ENCODE assay signal across 23 cellular contexts in the genomic region with DNA sequence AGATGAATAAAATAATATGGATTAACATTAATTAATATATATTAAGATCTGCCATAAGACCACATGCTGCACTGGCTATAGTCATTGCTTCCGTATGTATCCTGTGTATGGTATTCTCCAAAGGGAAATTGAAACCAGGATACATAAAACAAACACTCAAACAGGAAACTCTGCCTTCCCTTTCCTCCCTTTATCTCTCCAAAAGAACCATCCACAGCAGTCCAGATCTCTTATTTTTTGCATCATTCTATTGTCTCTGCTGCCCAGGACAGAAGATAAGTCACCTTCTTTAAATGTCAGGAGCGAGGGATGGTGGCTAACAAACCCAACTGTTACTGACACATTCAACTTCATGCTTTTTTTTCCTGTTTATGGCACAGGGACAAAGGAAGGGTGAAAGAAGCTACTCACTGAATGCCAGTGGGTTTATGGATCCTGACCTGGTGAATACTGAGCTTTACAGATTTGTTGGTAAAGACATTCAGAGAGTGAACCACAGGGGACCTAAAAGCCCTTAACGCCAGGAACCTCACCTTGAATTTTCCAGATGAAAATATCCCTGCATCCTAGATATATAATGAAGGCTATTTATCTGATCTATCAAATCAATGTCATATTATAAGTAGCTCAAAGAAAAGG.
"Had no signal": no experiment of that assay in that cellular context is flagged by ENCODE, and none has a peak within 500 bp of the region (broad histone marks: within the 10 kb centered on the region; RNA-seq: fewer than 3 reads in every experiment).

No MANE protein-coding gene starts in this region.

- H3K36me3 Mint-ChIP-seq: activated CD4-positive, alpha-beta memory T cell treated with anti-CD3 and anti-CD28 coated beads for 36 hours; activated CD8-positive, alpha-beta memory T cell treated with anti-CD3 and anti-CD28 coated beads, Interleukin-2, amount 10 ng/mL, durations not matched to agents 7 days and 5 days; activated naive CD4-positive, alpha-beta T cell treated with anti-CD3 and anti-CD28 coated beads, Interleukin-2, amount 10 ng/mL, durations not matched to agents 7 days and 5 days; naive thymus-derived CD4-positive, alpha-beta T cell; stimulated activated effector memory CD8-positive, alpha-beta T cell treated with anti-CD3 and anti-CD28 coated beads, Interleukin-12 subunit alpha, Interleukin-12 subunit beta, amount 100 ng/mL, for 72 hours had no signal

- H3K9me3 Mint-ChIP-seq: activated CD4-positive, alpha-beta memory T cell treated with anti-CD3 and anti-CD28 coated beads for 36 hours; activated naive CD4-positive, alpha-beta T cell treated with anti-CD3 and anti-CD28 coated beads, Interleukin-2, amount 10 ng/mL, durations not matched to agents 7 days and 5 days; dendritic cell treated with granulocyte-macrophage colony-stimulating factor and Interleukin-4, amounts not matched to agents 40 ng/mL and 50 ng/mL, for 4 days; stimulated activated effector memory CD8-positive, alpha-beta T cell treated with anti-CD3 and anti-CD28 coated beads, Interleukin-12 subunit alpha, Interleukin-12 subunit beta, amount 100 ng/mL, for 72 hours had no signal

- H3K27me3 Mint-ChIP-seq: activated CD4-positive, alpha-beta memory T cell treated with anti-CD3 and anti-CD28 coated beads for 36 hours; activated CD8-positive, alpha-beta memory T cell treated with anti-CD3 and anti-CD28 coated beads, Interleukin-2, amount 10 ng/mL, durations not matched to agents 7 days and 5 days; activated naive CD4-positive, alpha-beta T cell treated with anti-CD3 and anti-CD28 coated beads, Interleukin-2, amount 10 ng/mL, durations not matched to agents 7 days and 5 days; dendritic cell treated with granulocyte-macrophage colony-stimulating factor and Interleukin-4, amounts not matched to agents 40 ng/mL and 50 ng/mL, for 4 days had no signal

- ATAC-seq: activated CD4-positive, alpha-beta T cell treated with anti-CD3 and anti-CD28 coated beads for 36 hours; activated CD8-positive, alpha-beta memory T cell treated with anti-CD3 and anti-CD28 coated beads, Interleukin-2, amount 10 ng/mL, durations not matched to agents 7 days and 5 days; left lung; mucosa of descending colon; naive thymus-derived CD4-positive, alpha-beta T cell; stimulated activated effector memory CD8-positive, alpha-beta T cell treated with anti-CD3 and anti-CD28 coated beads, Interleukin-12 subunit alpha, Interleukin-12 subunit beta, amount 100 ng/mL, for 72 hours had no signal

- H3K9me3 ChIP-seq: ascending aorta, breast epithelium, left lung, mucosa of descending colon, thyroid gland had no signal

- H3K4me1 Mint-ChIP-seq: activated CD4-positive, alpha-beta T cell treated with anti-CD3 and anti-CD28 coated beads for 36 hours; activated CD8-positive, alpha-beta memory T cell treated with anti-CD3 and anti-CD28 coated beads, Interleukin-2, amount 10 ng/mL, durations not matched to agents 7 days and 5 days; activated naive CD4-positive, alpha-beta T cell treated with anti-CD3 and anti-CD28 coated beads, Interleukin-2, amount 10 ng/mL, durations not matched to agents 7 days and 5 days; naive thymus-derived CD4-positive, alpha-beta T cell; stimulated activated effector memory CD8-positive, alpha-beta T cell treated with anti-CD3 and anti-CD28 coated beads, Interleukin-12 subunit alpha, Interleukin-12 subunit beta, amount 100 ng/mL, for 72 hours had no signal

- H3K4me3 ChIP-seq: ascending aorta, breast epithelium, left lung, mucosa of descending colon, thyroid gland had no signal

- H3K27ac ChIP-seq: ascending aorta, breast epithelium, left lung, thyroid gland, WERI-Rb-1 had no signal

- H3K4me1 ChIP-seq: ascending aorta, breast epithelium, left lung had no signal

- H3K36me3 ChIP-seq: ascending aorta, breast epithelium, left lung, thyroid gland, WERI-Rb-1 had no signal

- H3K4me3 Mint-ChIP-seq: activated CD4-positive, alpha-beta memory T cell treated with anti-CD3 and anti-CD28 coated beads for 36 hours; activated CD4-positive, alpha-beta T cell treated with anti-CD3 and anti-CD28 coated beads for 36 hours; activated CD8-positive, alpha-beta memory T cell treated with anti-CD3 and anti-CD28 coated beads, Interleukin-2, amount 10 ng/mL, durations not matched to agents 7 days and 5 days; activated naive CD4-positive, alpha-beta T cell treated with anti-CD3 and anti-CD28 coated beads, Interleukin-2, amount 10 ng/mL, durations not matched to agents 7 days and 5 days; dendritic cell treated with granulocyte-macrophage colony-stimulating factor and Interleukin-4, amounts not matched to agents 40 ng/mL and 50 ng/mL, for 4 days; naive thymus-derived CD4-positive, alpha-beta T cell; stimulated activated effector memory CD8-positive, alpha-beta T cell treated with anti-CD3 and anti-CD28 coated beads, Interleukin-12 subunit alpha, Interleukin-12 subunit beta, amount 100 ng/mL, for 72 hours had no signal

- DNase-seq: activated CD4-positive, alpha-beta memory T cell treated with anti-CD3 and anti-CD28 coated beads for 36 hours; activated CD4-positive, alpha-beta T cell treated with anti-CD3 and anti-CD28 coated beads for 36 hours; activated CD8-positive, alpha-beta memory T cell treated with anti-CD3 and anti-CD28 coated beads, Interleukin-2, amount 10 ng/mL, durations not matched to agents 7 days and 5 days; activated naive CD4-positive, alpha-beta T cell treated with anti-CD3 and anti-CD28 coated beads, Interleukin-2, amount 10 ng/mL, durations not matched to agents 7 days and 5 days; activated T-cell treated with anti-CD3 and anti-CD28 coated beads, Interleukin-2, amount 50 U/mL, for 1 hour; cerebellar nuclear complex; erythroblast; hippocampal formation; kidney; left lung; mammary epithelial cell; mucosa of descending colon; naive thymus-derived CD4-positive, alpha-beta T cell; nucleus accumbens; posterior cingulate gyrus; retina; T-helper 9 cell; thyroid gland; WERI-Rb-1 had no signal

- H3K27ac Mint-ChIP-seq: activated CD4-positive, alpha-beta memory T cell treated with anti-CD3 and anti-CD28 coated beads for 36 hours; activated CD4-positive, alpha-beta T cell treated with anti-CD3 and anti-CD28 coated beads for 36 hours; activated CD8-positive, alpha-beta memory T cell treated with anti-CD3 and anti-CD28 coated beads, Interleukin-2, amount 10 ng/mL, durations not matched to agents 7 days and 5 days; activated naive CD4-positive, alpha-beta T cell treated with anti-CD3 and anti-CD28 coated beads, Interleukin-2, amount 10 ng/mL, durations not matched to agents 7 days and 5 days; dendritic cell treated with granulocyte-macrophage colony-stimulating factor and Interleukin-4, amounts not matched to agents 40 ng/mL and 50 ng/mL, for 4 days; naive thymus-derived CD4-positive, alpha-beta T cell; stimulated activated effector memory CD8-positive, alpha-beta T cell treated with anti-CD3 and anti-CD28 coated beads, Interleukin-12 subunit alpha, Interleukin-12 subunit beta, amount 100 ng/mL, for 72 hours had no signal
